ENCODE assay signal across 1 cellular context in genomic region chr10:124035928-124036558, GRCh38.
TF ChIP-seq lines count a peak whose summit lies in the region.

No MANE protein-coding gene starts in this region.

TF ChIP-seq in GM12878, 131 proteins besides CTCF, POLR2A, EP300 and RAD21 (continued from another document and continues in another):
- TF ChIP-seq ZNF592 (IDR thresholded peaks at IDR 0.05) (peak; percentile 27; the same call in 1 of the 2 replicates), PBX3 (IDR thresholded peaks at IDR 0.05; ENCODE audit: insufficient replicate concordance, low read depth, low read length) (peak; percentile 5), SRF (IDR thresholded peaks at IDR 0.05; ENCODE audit: low read depth in 2 of 2, low read length in 2 of 2) (no peak), E4F1 (IDR thresholded peaks at IDR 0.05; ENCODE audit: borderline replicate concordance, partially characterized antibody) (no peak), RELB (IDR thresholded peaks at IDR 0.05; ENCODE audit: low read depth) (peak; percentile 79; the same call in 1 of the 2 replicates), REST (IDR thresholded peaks at IDR 0.05; ENCODE audit: low read depth, low read length) (no peak), TBL1XR1 (IDR thresholded peaks at IDR 0.05; ENCODE audit: low read depth, low read length) (peak; percentile 97), MAX (IDR thresholded peaks at IDR 0.05; ENCODE audit: low read depth, low read length) (peak; percentile 58; the same call in 1 of the 2 replicates), SUPT20H (IDR thresholded peaks at IDR 0.05; ENCODE audit: borderline replicate concordance, control insufficient read depth, low read depth, low read length) (no peak), BCLAF1 (IDR thresholded peaks at IDR 0.05) (no peak), SMARCA5 (IDR thresholded peaks at IDR 0.05) (peak; percentile 70), CHD4 (IDR thresholded peaks at IDR 0.05) (no peak), CREM (IDR thresholded peaks at IDR 0.05; ENCODE audit: low read depth) (peak; percentile 87), CBX3 (IDR thresholded peaks at IDR 0.05; ENCODE audit: borderline replicate concordance, low read depth) (no peak), POLR2AphosphoS5 (IDR thresholded peaks at IDR 0.05; ENCODE audit: low read length) (no peak), ZNF622 (IDR thresholded peaks at IDR 0.05) (no peak), SKIL (IDR thresholded peaks at IDR 0.05; ENCODE audit: low read depth, poor library complexity, severe bottlenecking) (peak; percentile 91), HDGF (IDR thresholded peaks at IDR 0.05) (no peak; the same call in 1 of the 2 replicates), CHD2 (IDR thresholded peaks at IDR 0.05; ENCODE audit: borderline replicate concordance, low read depth, low read length) (peak; percentile 87), CBFB (IDR thresholded peaks at IDR 0.05; ENCODE audit: low read depth) (no peak), ATF3 (IDR thresholded peaks at IDR 0.05; ENCODE audit: borderline replicate concordance, extremely low read depth, low read depth, low read length) (no peak), MXI1 (IDR thresholded peaks at IDR 0.05; ENCODE audit: low read depth, low read length) (peak; percentile 30; the same call in 1 of the 2 replicates), POU2F2 (IDR thresholded peaks at IDR 0.05; ENCODE audit: borderline replicate concordance, low read depth, low read length) (peak; percentile 95; the same call in 2 of the 3 replicates), ZSCAN29 (IDR thresholded peaks at IDR 0.05) (no peak), NFXL1 (IDR thresholded peaks at IDR 0.05; ENCODE audit: borderline replicate concordance) (no peak), NFYA (IDR thresholded peaks at IDR 0.05; ENCODE audit: borderline replicate concordance, low read depth, low read length) (no peak), ESRRA (IDR thresholded peaks at IDR 0.05; ENCODE audit: low read length) (peak; percentile 58; the same call in 1 of the 2 replicates), SMC3 (IDR thresholded peaks at IDR 0.05; ENCODE audit: borderline replicate concordance, low read length) (peak; percentile 21; the same call in 1 of the 2 replicates), IKZF1 (conservative IDR thresholded peaks at IDR 0.05) (peak; percentile 94), E2F8 (IDR thresholded peaks at IDR 0.05; ENCODE audit: low read depth, partially characterized antibody) (no peak), SP1 (IDR thresholded peaks at IDR 0.05; ENCODE audit: low read depth, low read length) (peak; percentile 67), MTA2 (IDR thresholded peaks at IDR 0.05; ENCODE audit: low read depth) (peak; percentile 89), KDM1A (IDR thresholded peaks at IDR 0.05; ENCODE audit: borderline replicate concordance) (no peak)
